Comparison of ENCODE assay signal across 14 cellular contexts in genomic region chr6:159062965-159063364, GRCh38. TPM values are rescaled to one million over a fixed set of nuclear protein-coding genes. Genes with fewer than 3 reads are reported as not detected.
A peak's percentile ranks its signal among the peaks of the same experiment; 100 is the strongest.
DNase-seq lines count a peak whose midpoint lies in the region; ATAC-seq and TF ChIP-seq lines count a peak whose summit lies in the region.
"Had no signal": no experiment of that assay in that cellular context is flagged by ENCODE, and none has a peak within 500 bp of the region (broad histone marks: within the 10 kb centered on the region; RNA-seq: fewer than 3 reads in every experiment).

No MANE protein-coding gene starts in this region.

- no peak overlapping the region for H2BK12ac ChIP-seq in trophoblast cell (ENCODE audit: low read length)

- H3K27ac ChIP-seq in DND-41 (ENCODE audit: low read length) (peak overlapping the region; percentile 80), trophoblast cell (ENCODE audit: low read depth, low read length) (no peak overlapping the region)
- H3K27ac ChIP-seq: neural progenitor cell, RWPE1 had no signal

- H3K4me1 ChIP-seq in DND-41 (ENCODE audit: insufficient read depth, low read length) = peaks cover 29% of the 10 kb centered on the region
- no peaks in the 10 kb centered on the region for H3K4me1 ChIP-seq in trophoblast cell (ENCODE audit: control insufficient read depth in 1 of 2, insufficient read depth in 2 of 2, low read length in 2 of 2)
- H3K4me1 ChIP-seq: body of pancreas, neural progenitor cell had no signal

- no peak overlapping the region for H3K14ac ChIP-seq in trophoblast cell (ENCODE audit: low read length)

- H3K27ac Mint-ChIP-seq in activated CD4-positive, alpha-beta memory T cell treated with anti-CD3 and anti-CD28 coated beads, Interleukin-2, amount 10 ng/mL, durations not matched to agents 7 days and 5 days = peak overlapping the region; percentile 95
- H3K27ac Mint-ChIP-seq in natural killer cell = peak overlapping the region; percentile 94 to 99
- H3K27ac Mint-ChIP-seq: neural progenitor cell had no signal

- H3K4me3 Mint-ChIP-seq in activated CD4-positive, alpha-beta memory T cell treated with anti-CD3 and anti-CD28 coated beads, Interleukin-2, amount 10 ng/mL, durations not matched to agents 7 days and 5 days = peak overlapping the region; percentile 26
- H3K4me3 Mint-ChIP-seq in natural killer cell = peak overlapping the region; percentile 72
- H3K4me3 Mint-ChIP-seq: neural progenitor cell had no signal

- no peak overlapping the region for H2BK5ac ChIP-seq in trophoblast cell (ENCODE audit: low read depth, low read length, poor library complexity)

- no peaks in the 10 kb centered on the region for H3K79me1 ChIP-seq in trophoblast cell (ENCODE audit: low read length)

- DNase-seq in DND-41 (no peak), natural killer cell (no peak), occipital lobe (lab: John Stamatoyannopoulos, UW) (no peak), trophoblast cell (no peak), dermis blood vessel endothelial cell (no peak)
- DNase-seq in activated CD4-positive, alpha-beta memory T cell treated with anti-CD3 and anti-CD28 coated beads, Interleukin-2, amount 10 ng/mL, durations not matched to agents 7 days and 5 days = no peak
- DNase-seq: activated CD4-positive, alpha-beta T cell treated with anti-CD3 and anti-CD28 coated beads, Interleukin-2, amount 50 U/mL, for 48 hours; DMS79; IMR-90; NCI-H2107 had no signal

- peaks cover 5% of the 10 kb centered on the region for H3K27me3 Mint-ChIP-seq in activated CD4-positive, alpha-beta memory T cell treated with anti-CD3 and anti-CD28 coated beads, Interleukin-2, amount 10 ng/mL, durations not matched to agents 7 days and 5 days
- no peaks in the 10 kb centered on the region for H3K27me3 Mint-ChIP-seq in natural killer cell (ENCODE audit: low read depth in 2 of 2)

- no peaks in the 10 kb centered on the region for H3K9me3 ChIP-seq in DND-41 (ENCODE audit: insufficient read depth, low read length, severe bottlenecking)
- peaks cover 11% of the 10 kb centered on the region for H3K9me3 ChIP-seq in trophoblast cell (ENCODE audit: insufficient read depth, low read depth, low read length)
- H3K9me3 ChIP-seq: body of pancreas had no signal

- POLR2A ChIA-PET in activated CD4-positive, alpha-beta memory T cell treated with anti-CD3 and anti-CD28 coated beads, Interleukin-2, amount 10 ng/mL, durations not matched to agents 7 days and 5 days (lab: Charles Lee) = interaction anchor here (0.7 to 14.8 kb wide), 18 partner anchors 9 to 728 kb away, joined by 3 to 356 read pairs (median 6); partner anchors contain the start of genes EZR, MRPL18 and TAGAP

- H3K4me1 Mint-ChIP-seq in activated CD4-positive, alpha-beta memory T cell treated with anti-CD3 and anti-CD28 coated beads, Interleukin-2, amount 10 ng/mL, durations not matched to agents 7 days and 5 days = peaks cover 80% of the 10 kb centered on the region
- peaks cover 70 to 71% of the 10 kb centered on the region in 2 donors for H3K4me1 Mint-ChIP-seq in natural killer cell
- H3K4me1 Mint-ChIP-seq: neural progenitor cell had no signal

- H2BK120ac ChIP-seq in trophoblast cell (ENCODE audit: insufficient read depth, low read length, poor library complexity) = no peak overlapping the region

- H2AK5ac ChIP-seq in trophoblast cell (ENCODE audit: low read length) = no peak overlapping the region

- peak overlapping the region; percentile 74 for H2AFZ ChIP-seq in DND-41 (ENCODE audit: low read depth, low read length)
- no peak overlapping the region for H2AFZ ChIP-seq in trophoblast cell (ENCODE audit: insufficient read depth, low read length, poor library complexity)
- H2AFZ ChIP-seq: neural progenitor cell had no signal

- H4K20me1 ChIP-seq in DND-41 (ENCODE audit: insufficient read depth, low read length) = no peaks in the 10 kb centered on the region

- no peak overlapping the region for H3K23ac ChIP-seq in trophoblast cell (ENCODE audit: low read length)

- H3K36me3 ChIP-seq in DND-41 (ENCODE audit: insufficient read depth, low read length) (no peaks in the 10 kb centered on the region), trophoblast cell (ENCODE audit: control insufficient read depth in 1 of 2, insufficient read depth in 2 of 2, low read length in 2 of 2) (no peaks in the 10 kb centered on the region)
- H3K36me3 ChIP-seq: neural progenitor cell had no signal

- CTCF ChIA-PET in activated CD4-positive, alpha-beta memory T cell treated with anti-CD3 and anti-CD28 coated beads, Interleukin-2, amount 10 ng/mL, durations not matched to agents 7 days and 5 days (lab: Charles Lee) = interaction anchor here (0.6 to 4.3 kb wide), 10 partner anchors 18 to 918 kb away, joined by 3 to 28 read pairs (median 6); partner anchors contain the start of gene TAGAP

- H3K79me2 ChIP-seq in DND-41 (ENCODE audit: insufficient read depth, low read length) (no peaks in the 10 kb centered on the region), trophoblast cell (ENCODE audit: control insufficient read depth, insufficient read depth, low read length, poor library complexity) (no peaks in the 10 kb centered on the region)

- H3K4me3 ChIP-seq in DND-41 (ENCODE audit: low read depth in 1 of 2, low read length in 2 of 2) = peak overlapping the region in 1 of 2 experiments; percentile 24; a peak in 1 of 4 replicates
- H3K4me3 ChIP-seq in trophoblast cell (ENCODE audit: low read depth, low read length) = no peak overlapping the region
- H3K4me3 ChIP-seq: body of pancreas, neural progenitor cell had no signal

- H3K4ac ChIP-seq in trophoblast cell (ENCODE audit: low read depth, low read length) = no peak overlapping the region

- no CpG with 5 or more reads among the region's 2 CpGs for WGBS in trophoblast cell (ENCODE audit: extremely low coverage, insufficient coverage, insufficient read length)

- H3K18ac ChIP-seq in trophoblast cell (ENCODE audit: low read length) = no peak overlapping the region

- peaks cover 10% of the 10 kb centered on the region for H3K36me3 Mint-ChIP-seq in activated CD4-positive, alpha-beta memory T cell treated with anti-CD3 and anti-CD28 coated beads, Interleukin-2, amount 10 ng/mL, durations not matched to agents 7 days and 5 days (ENCODE audit: low read depth)
- H3K36me3 Mint-ChIP-seq in natural killer cell = no peaks in the 10 kb centered on the region
- H3K36me3 Mint-ChIP-seq: neural progenitor cell had no signal

- H3K9me3 Mint-ChIP-seq in activated CD4-positive, alpha-beta memory T cell treated with anti-CD3 and anti-CD28 coated beads, Interleukin-2, amount 10 ng/mL, durations not matched to agents 7 days and 5 days = no peaks in the 10 kb centered on the region
- no peaks in the 10 kb centered on the region for H3K9me3 Mint-ChIP-seq in natural killer cell
- H3K9me3 Mint-ChIP-seq: neural progenitor cell had no signal

- H4K91ac ChIP-seq in trophoblast cell (ENCODE audit: low read depth, low read length) = no peak overlapping the region

- peak overlapping the region; percentile 55 for H3K4me2 ChIP-seq in DND-41 (ENCODE audit: insufficient read depth, low read length)
- no peak overlapping the region for H3K4me2 ChIP-seq in trophoblast cell (ENCODE audit: low read length)
- H3K4me2 ChIP-seq: neural progenitor cell had no signal

- H4K12ac ChIP-seq in trophoblast cell (ENCODE audit: low read depth, low read length) = no peak overlapping the region

- H4K8ac ChIP-seq in trophoblast cell (ENCODE audit: low read depth, low read length) = no peak overlapping the region

- TF ChIP-seq CTCF in DND-41 (IDR thresholded peaks at IDR 0.05; ENCODE audit: borderline replicate concordance, extremely low read depth, low read length, poor library complexity, severe bottlenecking) (no peak), natural killer cell (IDR thresholded peaks at IDR 0.05) (no peak)

- intact Hi-C loops in natural killer cell (cut with micrococcal nuclease) = loop anchor here (1.0 to 2.0 kb wide), 4 partner anchors 9 to 43 kb away; no protein-coding TSS in a partner anchor

- ATAC-seq in DND-41 (ENCODE audit: insufficient read depth, low read depth) (no peak; the same call in 1 of the 3 replicates), HG03354 (IDR thresholded peaks at IDR 0.05; ENCODE audit: poor library complexity, severe bottlenecking, unreplicated experiment) (peak; percentile 9), natural killer cell (peak; percentile 30 to 54 (median 39))
- ATAC-seq: body of pancreas had no signal

- peak overlapping the region; percentile 34 for H3K9ac ChIP-seq in DND-41 (ENCODE audit: low read depth, low read length)
- no peak overlapping the region for H3K9ac ChIP-seq in trophoblast cell (ENCODE audit: low read length)
- H3K9ac ChIP-seq: neural progenitor cell had no signal

- H3K27me3 ChIP-seq in DND-41 (ENCODE audit: insufficient read depth, low read length, poor library complexity) (no peaks in the 10 kb centered on the region), trophoblast cell (ENCODE audit: insufficient read depth, low read length) (no peaks in the 10 kb centered on the region)
- H3K27me3 ChIP-seq: body of pancreas had no signal

RNA-seq across cellular contexts. Expression of gene TAGAP, which starts 18.2 kb away (rescaled TPM):
- total RNA-seq in activated CD4-positive, alpha-beta memory T cell treated with anti-CD3 and anti-CD28 coated beads, Interleukin-2, amount 10 ng/mL, durations not matched to agents 7 days and 5 days = 10 to 100 TPM; 52.0 to 53.2 TPM
- 100 to 1,000 TPM; 139 to 291 (median 178) TPM for total RNA-seq in natural killer cell
- 1.4 TPM for total RNA-seq in occipital lobe
- not detected in 2 replicates for polyA plus RNA-seq in trophoblast cell (2013)
- not detected in 2 replicates for total RNA-seq in dermis blood vessel endothelial cell
- total RNA-seq: IMR-90 had no signal
- polyA plus RNA-seq: IMR-90 had no signal

Comparison
In these comparisons a context has a peak if more than half of its experiments do, and no peak if none do; other contexts are left out.
1. RNA of gene TAGAP, which starts 18.2 kb away (total RNA-seq): 139 to 291 TPM in natural killer cell and 52.0 to 53.2 TPM in activated CD4-positive, alpha-beta memory T cell treated with anti-CD3 and anti-CD28 coated beads, Interleukin-2, amount 10 ng/mL, durations not matched to agents 7 days and 5 days; 1.4 TPM in occipital lobe (single experiment) and not detected in dermis blood vessel endothelial cell; every median in the first group is over 10 times any median in the second.